In genomic region chr3:71875461-71875947, GRCh38 we compare ENCODE assay signal across 8 cellular contexts.
DNase-seq lines count a peak whose midpoint lies in the region; ATAC-seq and TF ChIP-seq lines count a peak whose summit lies in the region.

No MANE protein-coding gene starts in this region.

- ATAC-seq in GM18502 (IDR thresholded peaks at IDR 0.05; ENCODE audit: poor library complexity, unreplicated experiment): peak; percentile 94
- peak; percentile 90 for ATAC-seq in HG02885 (IDR thresholded peaks at IDR 0.05; ENCODE audit: poor library complexity, unreplicated experiment)

- no peak overlapping the region for H3K27ac ChIP-seq in VCaP
- no peak overlapping the region for H3K27ac ChIP-seq in brain microvascular endothelial cell

- no peaks in the 10 kb centered on the region for H3K36me3 ChIP-seq in brain microvascular endothelial cell (replicated peaks)

- H3K27me3 ChIP-seq in brain microvascular endothelial cell (replicated peaks): no peaks in the 10 kb centered on the region

- TF ChIP-seq CTCF in VCaP (conservative IDR thresholded peaks at IDR 0.05) (peak; percentile 98), brain microvascular endothelial cell (IDR thresholded peaks at IDR 0.05; ENCODE audit: low read depth, low read length, missing control alignments) (peak; percentile 95)

- peak; percentile 33 for DNase-seq in 8988T
- peak; percentile 24 for DNase-seq in NCI-H1436 treated with DMSO at 0.1 percent for 48 hours (lab: John Stamatoyannopoulos, UW)
- DNase-seq in brain microvascular endothelial cell: peak; percentile 58
- peak; percentile 81 for DNase-seq in iPS-NIHi11 (ENCODE audit: low spot score)
- peak; percentile 67 to 81 (median 72) for DNase-seq in stimulated activated CD4-positive, alpha-beta T cell treated with anti-CD3 and anti-CD28 coated beads, Interleukin-12 subunit alpha, Interleukin-12 subunit beta, amount 100 ng/mL, for 48 hours (ENCODE audit: low read depth in 2 of 3, low spot score in 1 of 3)

- no peak overlapping the region for H3K4me3 ChIP-seq in brain microvascular endothelial cell (ENCODE audit: low read depth, low read length)

- in situ Hi-C loops in brain microvascular endothelial cell (cut with HindIII; ENCODE audit: low pct_ligation_motif_present, low sequenced_read_pairs): no loop called here

Comparison
In these comparisons a context has a peak if more than half of its experiments do, and no peak if none do; other contexts are left out.
1. DNase-seq: peak in every context shown above with its lines; median percentile 81 in iPS-NIHi11; 72 in stimulated activated CD4-positive, alpha-beta T cell treated with anti-CD3 and anti-CD28 coated beads, Interleukin-12 subunit alpha, Interleukin-12 subunit beta, amount 100 ng/mL, for 48 hours; 58 in brain microvascular endothelial cell; 33 in 8988T; 24 in NCI-H1436 treated with DMSO at 0.1 percent for 48 hours.